Comparison of ENCODE assay signal across 8 cellular contexts in the genomic region with DNA sequence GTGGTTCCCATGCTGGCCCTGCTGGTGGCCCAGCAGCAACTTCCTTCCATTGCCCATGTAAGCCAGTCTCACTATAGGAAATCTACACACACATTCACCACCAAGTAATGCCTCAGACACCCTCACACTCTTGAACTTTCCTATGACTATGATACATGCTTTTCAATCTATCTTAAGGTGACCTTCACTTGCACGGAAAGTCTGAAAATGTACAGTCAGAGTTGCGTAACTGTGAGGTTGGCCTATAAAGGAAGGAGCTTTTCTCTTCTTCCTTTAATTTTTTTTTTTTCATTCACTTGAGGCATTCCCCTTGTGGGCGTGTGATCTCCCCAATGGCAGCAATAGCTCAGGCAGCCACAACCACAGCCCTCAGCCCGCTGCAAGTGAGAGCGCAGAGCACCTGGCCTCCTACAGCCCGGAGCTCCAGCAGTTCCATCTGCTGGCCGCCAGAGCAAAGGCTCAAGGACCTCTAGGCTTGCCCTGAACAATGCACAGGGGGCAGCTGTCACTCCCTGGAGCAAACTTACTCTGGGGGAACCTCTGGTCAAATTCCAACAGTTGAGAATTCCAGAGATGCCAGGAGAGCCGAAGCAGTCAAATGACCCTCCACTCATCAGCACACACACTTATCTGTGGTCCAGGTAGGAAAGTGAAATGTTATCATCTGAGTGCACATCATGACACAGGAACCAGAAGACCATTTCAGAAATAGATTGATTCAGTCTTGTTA.
DNase-seq lines count a peak whose midpoint lies in the region; ATAC-seq and TF ChIP-seq lines count a peak whose summit lies in the region.

No MANE protein-coding gene starts in this region.

- ATAC-seq in GM18909 (IDR thresholded peaks at IDR 0.05; ENCODE audit: poor library complexity, unreplicated experiment) (peak; percentile 97), HG03039 (IDR thresholded peaks at IDR 0.05; ENCODE audit: unreplicated experiment) (peak; percentile 92), T-cell (replicated peaks in 1 of 4) (peak; percentile 83 to 96 (median 84))
- peak; percentile 95 for ATAC-seq in activated naive CD8-positive, alpha-beta T cell treated with anti-CD3 and anti-CD28 coated beads, Interleukin-2, amount 50 U/mL, for 24 hours

- POLR2A ChIA-PET in T-cell (lab: Charles Lee), result interaction anchor here in 1 of 2 donors (0.7 kb wide), 2 partner anchors 51 to 963 kb away, joined by 3 to 4 read pairs; no protein-coding TSS in a partner anchor

- WGBS in prostate gland, result 69% methylated on average over 8 of the region's 8 CpGs

- H3K4me1 Mint-ChIP-seq in T-cell, result peaks cover 15 to 24% (median 18%) of the 10 kb centered on the region in 3 donors
- peaks cover 50% of the 10 kb centered on the region for H3K4me1 Mint-ChIP-seq in activated naive CD8-positive, alpha-beta T cell treated with anti-CD3 and anti-CD28 coated beads, Interleukin-2, amount 50 U/mL, for 24 hours

- no peaks in the 10 kb centered on the region for H3K4me1 ChIP-seq in prostate gland (replicated peaks)

- DNase-seq in T-cell (peak in 33 of 34 experiments; percentile 34 to 73 (median 57)), prostate gland (ENCODE audit: low spot score) (no peak), NCI-H2227 (lab: John Stamatoyannopoulos, UW; ENCODE audit: unreplicated experiment) (no peak), DMS79 (lab: John Stamatoyannopoulos, UW) (no peak)
- peak; percentile 83 for DNase-seq in activated naive CD8-positive, alpha-beta T cell treated with anti-CD3 and anti-CD28 coated beads, Interleukin-2, amount 50 U/mL, for 24 hours
- DNase-seq in stimulated activated CD4-positive, alpha-beta T cell treated with anti-CD3 and anti-CD28 coated beads, Interleukin-1b, Interleukin-23, amount 100 ng/mL, for 24 hours (ENCODE audit: low read depth in 4 of 4, low spot score in 1 of 4), result peak; percentile 47 to 78 (median 56)

- TF ChIP-seq CTCF in prostate gland (IDR thresholded peaks at IDR 0.05), result no peak

- no peak overlapping the region for H3K27ac ChIP-seq in prostate gland

- H3K27me3 Mint-ChIP-seq in T-cell, result peaks cover 4% of the 10 kb centered on the region in 2 donors
- H3K27me3 Mint-ChIP-seq in activated naive CD8-positive, alpha-beta T cell treated with anti-CD3 and anti-CD28 coated beads, Interleukin-2, amount 50 U/mL, for 24 hours, result no peaks in the 10 kb centered on the region

- no peaks in the 10 kb centered on the region for H3K9me3 ChIP-seq in prostate gland

- no peaks in the 10 kb centered on the region for H3K36me3 Mint-ChIP-seq in T-cell
- peaks cover 13% of the 10 kb centered on the region for H3K36me3 Mint-ChIP-seq in activated naive CD8-positive, alpha-beta T cell treated with anti-CD3 and anti-CD28 coated beads, Interleukin-2, amount 50 U/mL, for 24 hours (ENCODE audit: low read depth)

- no peak for TF ChIP-seq POLR2A in prostate gland (IDR thresholded peaks at IDR 0.05)

- intact Hi-C loops in prostate gland (cut with DNase I), result no loop called here

- peak overlapping the region in 1 of 2 donors; percentile 4 for H3K27ac Mint-ChIP-seq in T-cell
- H3K27ac Mint-ChIP-seq in activated naive CD8-positive, alpha-beta T cell treated with anti-CD3 and anti-CD28 coated beads, Interleukin-2, amount 50 U/mL, for 24 hours, result peak overlapping the region; percentile 89

- peak overlapping the region in 1 of 3 donors; percentile 2 for H3K4me3 Mint-ChIP-seq in T-cell
- H3K4me3 Mint-ChIP-seq in activated naive CD8-positive, alpha-beta T cell treated with anti-CD3 and anti-CD28 coated beads, Interleukin-2, amount 50 U/mL, for 24 hours, result peak overlapping the region; percentile 25

- no peaks in the 10 kb centered on the region for H3K27me3 ChIP-seq in prostate gland (replicated peaks; ENCODE audit: insufficient read depth)

- H3K36me3 ChIP-seq in prostate gland, result no peaks in the 10 kb centered on the region

- CTCF ChIA-PET in T-cell (lab: Charles Lee), result interaction anchor here (0.6 to 2.7 kb wide), 11 partner anchors 9 to 452 kb away, joined by 3 to 12 read pairs (median 5); a partner anchor contains a TSS

- H3K9me3 Mint-ChIP-seq in T-cell, result peaks cover 0 to 5% (median 0%) of the 10 kb centered on the region in 3 donors
- H3K9me3 Mint-ChIP-seq in activated naive CD8-positive, alpha-beta T cell treated with anti-CD3 and anti-CD28 coated beads, Interleukin-2, amount 50 U/mL, for 24 hours, result peaks cover 20% of the 10 kb centered on the region

- H3K4me3 ChIP-seq in prostate gland, result no peak overlapping the region

Comparison
In these comparisons a context has a peak if more than half of its experiments do, and no peak if none do; other contexts are left out.
1. DNase-seq: peak in T-cell (33 of 34), activated naive CD8-positive, alpha-beta T cell treated with anti-CD3 and anti-CD28 coated beads, Interleukin-2, amount 50 U/mL, for 24 hours (single experiment) and stimulated activated CD4-positive, alpha-beta T cell treated with anti-CD3 and anti-CD28 coated beads, Interleukin-1b, Interleukin-23, amount 100 ng/mL, for 24 hours (4 of 4); none in prostate gland (single experiment), NCI-H2227 (single experiment) and DMS79 (single experiment).
2. Peak in every context shown above with its lines, with median percentiles within 50 percentile points of each other: ATAC-seq.